ENCODE assay signal across 32 cellular contexts in the genomic region with DNA sequence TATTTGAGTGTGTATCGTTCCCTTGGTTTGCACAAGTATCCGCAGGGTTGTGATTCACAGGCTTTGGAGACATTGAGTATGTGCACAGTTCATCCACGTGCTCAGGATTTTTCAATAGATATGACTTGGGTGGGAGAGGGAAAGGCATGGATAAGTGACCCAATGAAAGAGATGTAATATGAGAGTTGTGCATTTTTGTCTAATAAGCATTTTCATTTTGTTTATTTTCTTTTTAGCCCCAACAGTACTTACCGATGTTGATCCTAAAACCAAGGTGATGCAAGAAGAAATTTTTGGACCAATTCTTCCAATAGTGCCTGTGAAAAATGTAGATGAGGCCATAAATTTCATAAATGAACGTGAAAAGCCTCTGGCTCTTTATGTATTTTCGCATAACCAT. TPM values are rescaled to one million over a fixed set of nuclear protein-coding genes. Genes with fewer than 3 reads are reported as not detected.
"Had no signal": no experiment of that assay in that cellular context is flagged by ENCODE, and none has a peak within 500 bp of the region (broad histone marks: within the 10 kb centered on the region; RNA-seq: fewer than 3 reads in every experiment).

No MANE protein-coding gene starts in this region.

- FAIRE-seq: colon had no signal

- H3K9me3 ChIP-seq: adrenal gland, body of pancreas, esophagus muscularis mucosa, gastrocnemius medialis, heart left ventricle had no signal

- H3K4me3 ChIP-seq: adrenal gland, body of pancreas, esophagus muscularis mucosa, gastrocnemius medialis, heart left ventricle had no signal

- H3K27me3 ChIP-seq: adrenal gland, body of pancreas, esophagus muscularis mucosa, foreskin keratinocyte, gastrocnemius medialis, heart left ventricle had no signal

- ATAC-seq: activated CD8-positive, alpha-beta T cell treated with anti-CD3 and anti-CD28 coated beads for 36 hours; activated naive CD8-positive, alpha-beta T cell treated with anti-CD3 and anti-CD28 coated beads, Interleukin-2, amount 50 U/mL, for 24 hours; body of pancreas; effector memory CD8-positive, alpha-beta T cell; foreskin keratinocyte; gastrocnemius medialis had no signal

- DNase-seq: activated CD4-positive, alpha-beta T cell treated with anti-CD3 and anti-CD28 coated beads for 1 hour; activated CD4-positive, alpha-beta T cell treated with anti-CD3 and anti-CD28 coated beads for 4 hours; activated CD4-positive, alpha-beta T cell treated with anti-CD3 and anti-CD28 coated beads, Interleukin-2, amount 10 ng/mL, durations not matched to agents 7 days and 5 days; activated CD4-positive, alpha-beta T cell treated with anti-CD3 and anti-CD28 coated beads, Interleukin-2, amount 50 U/mL, for 4 hours; activated CD8-positive, alpha-beta memory T cell treated with anti-CD3 and anti-CD28 coated beads for 24 hours; activated CD8-positive, alpha-beta T cell treated with anti-CD3 and anti-CD28 coated beads for 36 hours; activated effector memory CD4-positive, alpha-beta T cell treated with anti-CD3 and anti-CD28 coated beads, Interleukin-2, amount 50 U/mL, for 16 hours; activated naive CD4-positive, alpha-beta T cell treated with anti-CD3 and anti-CD28 coated beads for 36 hours; activated naive CD8-positive, alpha-beta T cell treated with anti-CD3 and anti-CD28 coated beads for 36 hours; activated naive CD8-positive, alpha-beta T cell treated with anti-CD3 and anti-CD28 coated beads, Interleukin-2, amount 50 U/mL, for 24 hours; activated T-cell treated with anti-CD3 and anti-CD28 coated beads, Interleukin-2, amount 50 U/mL, for 48 hours; amygdala; aorta; body of pancreas; caudate nucleus; cortex of kidney; dermis blood vessel endothelial cell; effector CD4-positive, alpha-beta T cell; effector memory CD8-positive, alpha-beta T cell; erythroblast; foreskin keratinocyte; gastrocnemius medialis; glutamatergic neuron; heart left ventricle; T-helper 2 cell had no signal

- H3K4me1 ChIP-seq: foreskin keratinocyte had no signal

- H3K27ac ChIP-seq: body of pancreas, esophagus muscularis mucosa, foreskin keratinocyte had no signal

RNA-seq across cellular contexts. Expression of a gene that starts 53.3 kb away (rescaled TPM):
- total RNA-seq: activated CD4-positive, alpha-beta T cell treated with anti-CD3 and anti-CD28 coated beads, Interleukin-2, amount 10 ng/mL, durations not matched to agents 7 days and 5 days; activated CD8-positive, alpha-beta T cell treated with anti-CD3 and anti-CD28 coated beads for 36 hours; activated naive CD4-positive, alpha-beta T cell treated with anti-CD3 and anti-CD28 coated beads for 36 hours; activated naive CD8-positive, alpha-beta T cell treated with anti-CD3 and anti-CD28 coated beads for 36 hours; activated T-helper 1 cell treated with anti-CD3 and anti-CD28 coated beads, Interleukin-12 subunit alpha, Interleukin-12 subunit beta, Interleukin-2, Interleukin-4 antibody, amounts not matched to agents 30 ng/mL and 10 ng/mL and 1 ng/mL, durations not matched to agents 14 hours and 24 hours and 36 hours; activated T-helper 2 cell treated with anti-CD3 and anti-CD28 coated beads, Interferon-gamma antibody, Interleukin-2, Interleukin-4, amounts not matched to agents 10 μg/mL and 5 μg/mL and 100 μg/mL, durations not matched to agents 14 hours and 24 hours and 36 hours; aorta; chondrocyte; dermis blood vessel endothelial cell; esophagus muscularis mucosa; T-helper 1 cell treated with Interleukin-12 subunit alpha and Interleukin-12 subunit beta and Interleukin-4 antibody, amounts not matched to agents 30 ng/mL and 1 ng/mL, for 36 hours had no signal
- polyA plus RNA-seq: heart left ventricle had no signal
